Comparison of ENCODE assay signal across 12 cellular contexts in genomic region chr1:47578026-47578861, GRCh38.
A peak's percentile ranks its signal among the peaks of the same experiment; 100 is the strongest.
DNase-seq lines count a peak whose midpoint lies in the region; ATAC-seq and TF ChIP-seq lines count a peak whose summit lies in the region.
"Had no signal": no experiment of that assay in that cellular context is flagged by ENCODE, and none has a peak within 500 bp of the region (broad histone marks: within the 10 kb centered on the region; RNA-seq: fewer than 3 reads in every experiment).

No MANE protein-coding gene starts in this region.

- peak; percentile 6 for DNase-seq in LNCaP clone FGC (ENCODE audit: low read depth)
- DNase-seq in coronary artery (ENCODE audit: low spot score) = peak; percentile 24
- DNase-seq in lung (ENCODE audit: low spot score) = no peak
- DNase-seq in superior temporal gyrus (ENCODE audit: extremely low spot score) = peak; percentile 44
- no peak for DNase-seq in HCEC 1CT
- DNase-seq in OCI-M1 (lab: John Stamatoyannopoulos, UW) = no peak
- DNase-seq in activated CD8-positive, alpha-beta memory T cell treated with anti-CD3 and anti-CD28 coated beads, Interleukin-2, amount 10 ng/mL, durations not matched to agents 7 days and 5 days = no peak
- DNase-seq: activated CD4-positive, alpha-beta T cell treated with anti-CD3 and anti-CD28 coated beads, Interleukin-2, amount 10 ng/mL, durations not matched to agents 7 days and 5 days; NCI-H345 had no signal

- peak; percentile 15 for ATAC-seq in lung (ENCODE audit: insufficient read depth, low FRiP score)
- no peak for ATAC-seq in HG02870 (IDR thresholded peaks at IDR 0.05; ENCODE audit: unreplicated experiment)
- no peak for ATAC-seq in activated CD8-positive, alpha-beta memory T cell treated with anti-CD3 and anti-CD28 coated beads, Interleukin-2, amount 10 ng/mL, durations not matched to agents 7 days and 5 days

- no peak for TF ChIP-seq CTCF in LNCaP clone FGC (IDR thresholded peaks at IDR 0.05; ENCODE audit: control insufficient read depth, extremely low read depth, insufficient read depth)
- no peak for TF ChIP-seq CTCF in coronary artery (IDR thresholded peaks at IDR 0.05)
- TF ChIP-seq CTCF in lung (IDR thresholded peaks at IDR 0.05; ENCODE audit: control extremely low read depth, extremely low read depth) = no peak

- peaks cover 6% of the 10 kb centered on the region for H3K4me1 Mint-ChIP-seq in activated CD8-positive, alpha-beta memory T cell treated with anti-CD3 and anti-CD28 coated beads, Interleukin-2, amount 10 ng/mL, durations not matched to agents 7 days and 5 days
- H3K4me1 Mint-ChIP-seq: activated CD4-positive, alpha-beta T cell treated with anti-CD3 and anti-CD28 coated beads, Interleukin-2, amount 10 ng/mL, durations not matched to agents 7 days and 5 days had no signal

- H3K27ac Mint-ChIP-seq in activated CD8-positive, alpha-beta memory T cell treated with anti-CD3 and anti-CD28 coated beads, Interleukin-2, amount 10 ng/mL, durations not matched to agents 7 days and 5 days = no peak overlapping the region
- H3K27ac Mint-ChIP-seq: activated CD4-positive, alpha-beta T cell treated with anti-CD3 and anti-CD28 coated beads, Interleukin-2, amount 10 ng/mL, durations not matched to agents 7 days and 5 days had no signal

- 33 to 48% methylated on average over 22 of the region's 22 CpGs for WGBS in lung, 2 donors

- peaks cover 25% of the 10 kb centered on the region for H3K27me3 Mint-ChIP-seq in activated CD8-positive, alpha-beta memory T cell treated with anti-CD3 and anti-CD28 coated beads, Interleukin-2, amount 10 ng/mL, durations not matched to agents 7 days and 5 days

- H3K9me3 Mint-ChIP-seq in activated CD8-positive, alpha-beta memory T cell treated with anti-CD3 and anti-CD28 coated beads, Interleukin-2, amount 10 ng/mL, durations not matched to agents 7 days and 5 days (ENCODE audit: low read depth) = no peaks in the 10 kb centered on the region
- H3K9me3 Mint-ChIP-seq: activated CD4-positive, alpha-beta T cell treated with anti-CD3 and anti-CD28 coated beads, Interleukin-2, amount 10 ng/mL, durations not matched to agents 7 days and 5 days had no signal

- H3K27ac ChIP-seq in coronary artery (peak overlapping the region in 1 of 2 donors; percentile 42), lung (ENCODE audit: low read depth in 1 of 2, low read length in 1 of 2) (peak overlapping the region in 1 of 2 donors; percentile 34)
- H3K27ac ChIP-seq: KMS-11, SK-N-MC had no signal

- no peaks in the 10 kb centered on the region for H3K9me3 ChIP-seq in lung (ENCODE audit: control insufficient read depth in 2 of 2, insufficient read depth in 1 of 2, low read length in 1 of 2)

- no peak overlapping the region for H3K4me3 ChIP-seq in LNCaP clone FGC (ENCODE audit: low read depth, low read length)
- no peak overlapping the region for H3K4me3 ChIP-seq in coronary artery
- H3K4me3 ChIP-seq in lung = no peak overlapping the region
- H3K4me3 ChIP-seq: SK-N-MC had no signal

- CTCF ChIA-PET in activated CD8-positive, alpha-beta memory T cell treated with anti-CD3 and anti-CD28 coated beads, Interleukin-2, amount 10 ng/mL, durations not matched to agents 7 days and 5 days (lab: Charles Lee) = no interaction called here

- no peaks in the 10 kb centered on the region for H3K36me3 ChIP-seq in lung (ENCODE audit: control insufficient read depth in 2 of 2, insufficient read depth in 2 of 2, low read length in 2 of 2)

- no peak overlapping the region for H3K4me3 Mint-ChIP-seq in activated CD8-positive, alpha-beta memory T cell treated with anti-CD3 and anti-CD28 coated beads, Interleukin-2, amount 10 ng/mL, durations not matched to agents 7 days and 5 days
- H3K4me3 Mint-ChIP-seq: activated CD4-positive, alpha-beta T cell treated with anti-CD3 and anti-CD28 coated beads, Interleukin-2, amount 10 ng/mL, durations not matched to agents 7 days and 5 days had no signal

- no peaks in the 10 kb centered on the region for H3K36me3 Mint-ChIP-seq in activated CD8-positive, alpha-beta memory T cell treated with anti-CD3 and anti-CD28 coated beads, Interleukin-2, amount 10 ng/mL, durations not matched to agents 7 days and 5 days

- H3K4me1 ChIP-seq in lung (ENCODE audit: control insufficient read depth in 2 of 2, insufficient read depth in 2 of 2, low read length in 2 of 2) = peaks cover 0 to 8% of the 10 kb centered on the region in 2 donors

- no peaks in the 10 kb centered on the region for H3K27me3 ChIP-seq in lung (ENCODE audit: control insufficient read depth, insufficient read depth)

Comparison
In these comparisons a context has a peak if more than half of its experiments do, and no peak if none do; other contexts are left out.
1. DNase-seq: peak in LNCaP clone FGC (single experiment), coronary artery (single experiment) and superior temporal gyrus (single experiment); none in lung (single experiment), HCEC 1CT (single experiment), OCI-M1 (single experiment) and activated CD8-positive, alpha-beta memory T cell treated with anti-CD3 and anti-CD28 coated beads, Interleukin-2, amount 10 ng/mL, durations not matched to agents 7 days and 5 days (single experiment).